ENCODE assay signal across 8 cellular contexts in the genomic region with DNA sequence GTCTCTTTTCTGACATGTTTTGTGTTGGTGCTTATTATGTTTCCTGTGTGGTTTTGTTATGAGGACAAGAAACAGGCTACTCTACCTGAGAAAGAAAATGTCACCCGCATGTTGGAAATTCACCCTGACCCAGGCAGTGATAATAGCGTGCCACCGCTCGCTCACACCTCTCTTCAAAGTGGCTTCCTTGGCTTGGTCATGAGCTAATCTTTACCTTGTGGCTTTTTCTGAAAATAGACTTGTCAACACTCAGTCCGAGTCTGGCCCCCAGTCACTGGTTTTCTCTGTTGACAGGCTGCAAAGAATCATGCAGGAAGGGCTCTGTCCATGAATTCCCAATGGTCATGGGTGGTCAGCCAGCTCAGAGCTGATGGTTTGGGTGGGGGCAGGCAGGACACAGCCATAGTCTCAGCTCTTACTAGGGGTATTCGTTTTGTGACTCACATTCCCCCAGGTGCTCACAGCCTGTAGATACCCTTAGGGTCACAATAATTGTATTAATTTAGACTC.
DNase-seq lines count a peak whose midpoint lies in the region; ATAC-seq and TF ChIP-seq lines count a peak whose summit lies in the region.

No MANE protein-coding gene starts in this region.

- peak overlapping the region; percentile 18 for H3K4me3 Mint-ChIP-seq in T-helper 2 cell treated with Interferon-gamma antibody and Interleukin-4, amounts not matched to agents 5 μg/mL and 100 μg/mL, for 36 hours

- H3K9me3 ChIP-seq in spleen (peaks cover 0 to 4% (median 0%) of the 10 kb centered on the region in 8 donors), ovary (no peaks in the 10 kb centered on the region)

- no peaks in the 10 kb centered on the region for H3K27me3 Mint-ChIP-seq in T-helper 2 cell treated with Interferon-gamma antibody and Interleukin-4, amounts not matched to agents 5 μg/mL and 100 μg/mL, for 36 hours (ENCODE audit: low read depth)

- H3K4me3 ChIP-seq in spleen (no peak overlapping the region), ovary (no peak overlapping the region)

- peak; percentile 12 for DNase-seq in activated effector memory CD4-positive, alpha-beta T cell treated with Interleukin-2 at 50 U/mL for 16 hours
- DNase-seq in activated effector memory CD4-positive, alpha-beta T cell treated with anti-CD3 and anti-CD28 coated beads, Interleukin-2, amount 50 U/mL, for 16 hours: no peak
- DNase-seq in T-helper 2 cell treated with Interferon-gamma antibody and Interleukin-4, amounts not matched to agents 5 μg/mL and 100 μg/mL, for 36 hours (ENCODE audit: low spot score): no peak
- DNase-seq in spleen (no peak), ovary (no peak), 8988T (no peak), dedifferentiated amniotic fluid mesenchymal stem cell (ENCODE audit: extremely low spot score) (no peak)

- H3K27me3 ChIP-seq in spleen (replicated peaks in 1 of 7) (no peaks in the 10 kb centered on the region), ovary (no peaks in the 10 kb centered on the region)

- H3K4me1 ChIP-seq in spleen (peaks cover 0 to 24% (median 0%) of the 10 kb centered on the region in 6 donors), ovary (ENCODE audit: insufficient read depth) (no peaks in the 10 kb centered on the region)

- 71 to 84% (median 72%) methylated on average over 6 of the region's 6 CpGs for WGBS in spleen, 5 donors
- WGBS in ovary, 3 donors: 77 to 85% (median 78%) methylated on average over 6 of the region's 6 CpGs

- intact Hi-C loops in spleen (cut with DNase I; ENCODE audit: low total_unique reads) (no loop called here), ovary (cut with DNase I) (loop anchor here in 2 of 4 donors (10.0 kb wide), 2 partner anchors 191 to 581 kb away; no protein-coding TSS in a partner anchor)

- H3K27ac ChIP-seq in spleen (peak overlapping the region in 5 of 8 donors; percentile 4 to 61 (median 45)), ovary (no peak overlapping the region)

- TF ChIP-seq EP300 in ovary (IDR thresholded peaks at IDR 0.05): no peak

- no peaks in the 10 kb centered on the region for H3K9me3 Mint-ChIP-seq in T-helper 2 cell treated with Interferon-gamma antibody and Interleukin-4, amounts not matched to agents 5 μg/mL and 100 μg/mL, for 36 hours

- peaks cover 21% of the 10 kb centered on the region for H3K36me3 Mint-ChIP-seq in T-helper 2 cell treated with Interferon-gamma antibody and Interleukin-4, amounts not matched to agents 5 μg/mL and 100 μg/mL, for 36 hours (ENCODE audit: low read depth)

- no peaks in the 10 kb centered on the region for H3K36me3 ChIP-seq in spleen
- no peaks in the 10 kb centered on the region for H3K36me3 ChIP-seq in ovary

- ATAC-seq in HG02642 (IDR thresholded peaks at IDR 0.05; ENCODE audit: poor library complexity, unreplicated experiment): peak; percentile 82

- no peak for TF ChIP-seq POLR2A in spleen (IDR thresholded peaks at IDR 0.05)
- TF ChIP-seq POLR2A in ovary (IDR thresholded peaks at IDR 0.05): no peak

- peaks cover 25% of the 10 kb centered on the region for H3K4me1 Mint-ChIP-seq in T-helper 2 cell treated with Interferon-gamma antibody and Interleukin-4, amounts not matched to agents 5 μg/mL and 100 μg/mL, for 36 hours (ENCODE audit: low read depth)

- H3K27ac Mint-ChIP-seq in T-helper 2 cell treated with Interferon-gamma antibody and Interleukin-4, amounts not matched to agents 5 μg/mL and 100 μg/mL, for 36 hours: peak overlapping the region; percentile 69

- TF ChIP-seq CTCF in spleen (IDR thresholded peaks at IDR 0.05 in 8 of 11, conservative IDR thresholded peaks at IDR 0.05 in 3 of 11) (no peak), ovary (IDR thresholded peaks at IDR 0.05) (no peak)

Comparison
In these comparisons a context has a peak if more than half of its experiments do, and no peak if none do; other contexts are left out.
1. H3K27ac ChIP-seq: peak in spleen (5 of 8); none in ovary (0 of 2).